Comparison of ENCODE assay signal across 27 cellular contexts in the genomic region with DNA sequence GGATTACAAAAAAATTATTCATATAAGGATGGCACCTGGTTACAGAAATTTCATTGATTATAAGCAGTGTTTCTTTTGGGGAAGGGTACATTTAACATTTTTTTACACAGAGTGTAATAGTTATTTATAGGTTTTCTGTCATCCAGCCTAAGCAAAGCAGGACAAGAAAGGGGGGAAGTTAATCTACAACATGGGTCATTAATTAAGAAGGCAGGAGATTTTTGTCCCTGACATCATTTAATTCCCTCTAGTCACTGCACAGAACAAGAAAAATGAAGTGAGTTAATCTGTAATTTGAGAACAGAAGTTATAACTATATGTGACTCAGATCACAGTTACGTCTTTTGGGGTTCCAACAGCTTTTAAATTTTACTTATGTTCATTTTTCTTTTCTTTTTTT.
"Had no signal": no experiment of that assay in that cellular context is flagged by ENCODE, and none has a peak within 500 bp of the region (broad histone marks: within the 10 kb centered on the region; RNA-seq: fewer than 3 reads in every experiment).

No MANE protein-coding gene starts in this region.

- H3K27ac ChIP-seq: coronary artery, esophagus muscularis mucosa, foreskin keratinocyte, gastroesophageal sphincter, heart left ventricle, hepatocyte, neural progenitor cell, parathyroid adenoma, right atrium auricular region, stomach, thyroid gland had no signal

- ATAC-seq: foreskin keratinocyte; gastroesophageal sphincter; heart left ventricle; left lobe of liver; mucosa of descending colon; natural killer cell treated with Interleukin-12 subunit alpha and Interleukin-12 subunit beta and Interleukin-15 and Interleukin-18, amount 100 ng/mL, for 72 hours; sciatic nerve; stimulated activated effector memory CD8-positive, alpha-beta T cell treated with anti-CD3 and anti-CD28 coated beads, Interleukin-12 subunit alpha, Interleukin-12 subunit beta, amount 100 ng/mL, for 72 hours had no signal

- H3K4me3 ChIP-seq: coronary artery, esophagus muscularis mucosa, gastroesophageal sphincter, heart left ventricle, hepatocyte, lung, mucosa of descending colon, neural progenitor cell, right atrium auricular region, smooth muscle cell, stomach, thyroid gland had no signal

- H3K9me3 ChIP-seq: esophagus muscularis mucosa, thyroid gland had no signal

- H3K9me3 Mint-ChIP-seq: neural progenitor cell had no signal

- H3K27me3 ChIP-seq: esophagus muscularis mucosa, gastroesophageal sphincter, hepatocyte, neural progenitor cell, right atrium auricular region, stomach, thyroid gland had no signal

- H3K27ac Mint-ChIP-seq: memory B cell; naive B cell; natural killer cell treated with Interleukin-12 subunit alpha and Interleukin-12 subunit beta and Interleukin-15 and Interleukin-18, amount 100 ng/mL, for 72 hours; neural progenitor cell; progenitor cell of endocrine pancreas; stimulated activated effector memory CD8-positive, alpha-beta T cell treated with anti-CD3 and anti-CD28 coated beads, Interleukin-12 subunit alpha, Interleukin-12 subunit beta, amount 100 ng/mL, for 72 hours had no signal

- H3K4me1 ChIP-seq: esophagus muscularis mucosa, foreskin keratinocyte, gastroesophageal sphincter, heart left ventricle, neural progenitor cell, parathyroid adenoma, right atrium auricular region, stomach, thyroid gland had no signal

- DNase-seq: dermis blood vessel endothelial cell; effector memory CD4-positive, alpha-beta T cell; foreskin keratinocyte; heart left ventricle; mucosa of descending colon; naive B cell; stimulated activated CD4-positive, alpha-beta T cell treated with anti-CD3 and anti-CD28 coated beads, Interleukin-2, amount 100 ng/mL, for 24 hours; stimulated activated CD4-positive, alpha-beta T cell treated with anti-CD3 and anti-CD28 coated beads, Interleukin-4, amount 100 ng/mL, for 24 hours; stimulated activated naive CD4-positive, alpha-beta T cell treated with Interleukin-2 at 50 U/mL for 16 hours; stomach; thyroid gland; trophoblast cell had no signal

- H3K36me3 ChIP-seq: esophagus muscularis mucosa, gastroesophageal sphincter, heart left ventricle, neural progenitor cell, right atrium auricular region, stomach, thyroid gland had no signal

- H3K4me1 Mint-ChIP-seq: stimulated activated effector memory CD8-positive, alpha-beta T cell treated with anti-CD3 and anti-CD28 coated beads, Interleukin-12 subunit alpha, Interleukin-12 subunit beta, amount 100 ng/mL, for 72 hours had no signal

- H3K36me3 Mint-ChIP-seq: natural killer cell treated with Interleukin-12 subunit alpha and Interleukin-12 subunit beta and Interleukin-15 and Interleukin-18, amount 100 ng/mL, for 72 hours; neural progenitor cell; stimulated activated effector memory CD8-positive, alpha-beta T cell treated with anti-CD3 and anti-CD28 coated beads, Interleukin-12 subunit alpha, Interleukin-12 subunit beta, amount 100 ng/mL, for 72 hours had no signal

- H3K4me3 Mint-ChIP-seq: memory B cell; naive B cell; natural killer cell treated with Interleukin-12 subunit alpha and Interleukin-12 subunit beta and Interleukin-15 and Interleukin-18, amount 100 ng/mL, for 72 hours; neural progenitor cell; stimulated activated effector memory CD8-positive, alpha-beta T cell treated with anti-CD3 and anti-CD28 coated beads, Interleukin-12 subunit alpha, Interleukin-12 subunit beta, amount 100 ng/mL, for 72 hours had no signal
